Comparison of ENCODE assay signal across 1 cellular context in genomic region chr6:42987533-42988451, GRCh38.
TF ChIP-seq lines count a peak whose summit lies in the region.

No MANE protein-coding gene starts in this region.

TF ChIP-seq in K562, 482 proteins besides CTCF, POLR2A, EP300 and RAD21 (continued from another document and continues in another):
- TF ChIP-seq, protein P1, sequence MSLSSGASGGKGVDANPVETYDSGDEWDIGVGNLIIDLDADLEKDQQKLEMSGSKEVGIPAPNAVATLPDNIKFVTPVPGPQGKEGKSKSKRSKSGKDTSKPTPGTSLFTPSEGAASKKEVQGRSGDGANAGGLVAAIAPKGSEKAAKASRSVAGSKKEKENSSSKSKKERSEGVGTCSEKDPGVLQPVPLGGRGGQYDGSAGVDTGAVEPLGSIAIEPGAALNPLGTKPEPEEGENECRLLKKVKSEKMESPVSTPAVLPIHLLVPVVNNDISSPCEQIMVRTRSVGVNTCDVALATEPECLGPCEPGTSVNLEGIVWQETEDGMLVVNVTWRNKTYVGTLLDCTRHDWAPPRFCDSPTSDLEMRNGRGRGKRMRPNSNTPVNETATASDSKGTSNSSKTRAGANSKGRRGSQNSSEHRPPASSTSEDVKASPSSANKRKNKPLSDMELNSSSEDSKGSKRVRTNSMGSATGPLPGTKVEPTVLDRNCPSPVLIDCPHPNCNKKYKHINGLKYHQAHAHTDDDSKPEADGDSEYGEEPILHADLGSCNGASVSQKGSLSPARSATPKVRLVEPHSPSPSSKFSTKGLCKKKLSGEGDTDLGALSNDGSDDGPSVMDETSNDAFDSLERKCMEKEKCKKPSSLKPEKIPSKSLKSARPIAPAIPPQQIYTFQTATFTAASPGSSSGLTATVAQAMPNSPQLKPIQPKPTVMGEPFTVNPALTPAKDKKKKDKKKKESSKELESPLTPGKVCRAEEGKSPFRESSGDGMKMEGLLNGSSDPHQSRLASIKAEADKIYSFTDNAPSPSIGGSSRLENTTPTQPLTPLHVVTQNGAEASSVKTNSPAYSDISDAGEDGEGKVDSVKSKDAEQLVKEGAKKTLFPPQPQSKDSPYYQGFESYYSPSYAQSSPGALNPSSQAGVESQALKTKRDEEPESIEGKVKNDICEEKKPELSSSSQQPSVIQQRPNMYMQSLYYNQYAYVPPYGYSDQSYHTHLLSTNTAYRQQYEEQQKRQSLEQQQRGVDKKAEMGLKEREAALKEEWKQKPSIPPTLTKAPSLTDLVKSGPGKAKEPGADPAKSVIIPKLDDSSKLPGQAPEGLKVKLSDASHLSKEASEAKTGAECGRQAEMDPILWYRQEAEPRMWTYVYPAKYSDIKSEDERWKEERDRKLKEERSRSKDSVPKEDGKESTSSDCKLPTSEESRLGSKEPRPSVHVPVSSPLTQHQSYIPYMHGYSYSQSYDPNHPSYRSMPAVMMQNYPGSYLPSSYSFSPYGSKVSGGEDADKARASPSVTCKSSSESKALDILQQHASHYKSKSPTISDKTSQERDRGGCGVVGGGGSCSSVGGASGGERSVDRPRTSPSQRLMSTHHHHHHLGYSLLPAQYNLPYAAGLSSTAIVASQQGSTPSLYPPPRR (CRISPR knock-in tag; IDR thresholded peaks at IDR 0.05; ENCODE audit: borderline replicate concordance), result 0 out of 2 replicates have a peak, but pooled peaks have one; percentile 27
- no peak for TF ChIP-seq KHSRP (IDR thresholded peaks at IDR 0.05)
- TF ChIP-seq, protein P2, sequence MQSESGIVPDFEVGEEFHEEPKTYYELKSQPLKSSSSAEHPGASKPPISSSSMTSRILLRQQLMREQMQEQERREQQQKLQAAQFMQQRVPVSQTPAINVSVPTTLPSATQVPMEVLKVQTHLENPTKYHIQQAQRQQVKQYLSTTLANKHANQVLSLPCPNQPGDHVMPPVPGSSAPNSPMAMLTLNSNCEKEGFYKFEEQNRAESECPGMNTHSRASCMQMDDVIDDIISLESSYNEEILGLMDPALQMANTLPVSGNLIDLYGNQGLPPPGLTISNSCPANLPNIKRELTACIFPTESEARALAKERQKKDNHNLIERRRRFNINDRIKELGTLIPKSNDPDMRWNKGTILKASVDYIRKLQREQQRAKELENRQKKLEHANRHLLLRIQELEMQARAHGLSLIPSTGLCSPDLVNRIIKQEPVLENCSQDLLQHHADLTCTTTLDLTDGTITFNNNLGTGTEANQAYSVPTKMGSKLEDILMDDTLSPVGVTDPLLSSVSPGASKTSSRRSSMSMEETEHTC (IDR thresholded peaks at IDR 0.05), result no peak
- TF ChIP-seq ZNF76 (CRISPR knock-in tag; IDR thresholded peaks at IDR 0.05; ENCODE audit: borderline replicate concordance), result no peak
- TF ChIP-seq TEAD4 (IDR thresholded peaks at IDR 0.05; ENCODE audit: low read length), result no peak
- TF ChIP-seq TEAD4 (CRISPR knock-in tag; IDR thresholded peaks at IDR 0.05; ENCODE audit: borderline replicate concordance), result no peak
- TF ChIP-seq VEZF1 (CRISPR knock-in tag; IDR thresholded peaks at IDR 0.05), result peak; percentile 50; the same call in 1 of the 2 replicates
- no peak for TF ChIP-seq ZNF695 (CRISPR knock-in tag; IDR thresholded peaks at IDR 0.05)
- TF ChIP-seq, protein P3, sequence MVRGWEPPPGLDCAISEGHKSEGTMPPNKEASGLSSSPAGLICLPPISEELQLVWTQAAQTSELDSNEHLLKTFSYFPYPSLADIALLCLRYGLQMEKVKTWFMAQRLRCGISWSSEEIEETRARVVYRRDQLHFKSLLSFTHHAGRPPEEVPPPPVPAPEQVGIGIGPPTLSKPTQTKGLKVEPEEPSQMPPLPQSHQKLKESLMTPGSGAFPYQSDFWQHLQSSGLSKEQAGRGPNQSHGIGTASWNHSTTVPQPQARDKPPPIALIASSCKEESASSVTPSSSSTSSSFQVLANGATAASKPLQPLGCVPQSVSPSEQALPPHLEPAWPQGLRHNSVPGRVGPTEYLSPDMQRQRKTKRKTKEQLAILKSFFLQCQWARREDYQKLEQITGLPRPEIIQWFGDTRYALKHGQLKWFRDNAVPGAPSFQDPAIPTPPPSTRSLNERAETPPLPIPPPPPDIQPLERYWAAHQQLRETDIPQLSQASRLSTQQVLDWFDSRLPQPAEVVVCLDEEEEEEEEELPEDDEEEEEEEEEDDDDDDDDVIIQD (CRISPR knock-in tag; IDR thresholded peaks at IDR 0.05), result no peak
- no peak for TF ChIP-seq RBM34 (IDR thresholded peaks at IDR 0.05; ENCODE audit: borderline replicate concordance, insufficient read depth, low read length)
- TF ChIP-seq CBFA2T3 (IDR thresholded peaks at IDR 0.05), result peak; percentile 32; the same call in 1 of the 2 replicates
- TF ChIP-seq ARNT (IDR thresholded peaks at IDR 0.05), result no peak
- TF ChIP-seq, protein P4, sequence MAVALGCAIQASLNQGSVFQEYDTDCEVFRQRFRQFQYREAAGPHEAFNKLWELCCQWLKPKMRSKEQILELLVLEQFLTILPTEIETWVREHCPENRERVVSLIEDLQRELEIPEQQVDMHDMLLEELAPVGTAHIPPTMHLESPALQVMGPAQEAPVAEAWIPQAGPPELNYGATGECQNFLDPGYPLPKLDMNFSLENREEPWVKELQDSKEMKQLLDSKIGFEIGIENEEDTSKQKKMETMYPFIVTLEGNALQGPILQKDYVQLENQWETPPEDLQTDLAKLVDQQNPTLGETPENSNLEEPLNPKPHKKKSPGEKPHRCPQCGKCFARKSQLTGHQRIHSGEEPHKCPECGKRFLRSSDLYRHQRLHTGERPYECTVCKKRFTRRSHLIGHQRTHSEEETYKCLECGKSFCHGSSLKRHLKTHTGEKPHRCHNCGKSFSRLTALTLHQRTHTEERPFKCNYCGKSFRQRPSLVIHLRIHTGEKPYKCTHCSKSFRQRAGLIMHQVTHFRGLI (CRISPR knock-in tag; IDR thresholded peaks at IDR 0.05), result no peak
- no peak for TF ChIP-seq MCM3 (IDR thresholded peaks at IDR 0.05)
- no peak for TF ChIP-seq ZNF77 (CRISPR knock-in tag; IDR thresholded peaks at IDR 0.05)
- no peak for TF ChIP-seq ZNF766 (CRISPR knock-in tag; conservative IDR thresholded peaks at IDR 0.05)
- TF ChIP-seq FIP1L1 (IDR thresholded peaks at IDR 0.05; ENCODE audit: low read depth, low read length, poor library complexity, severe bottlenecking), result no peak
- TF ChIP-seq CREM (IDR thresholded peaks at IDR 0.05; ENCODE audit: low read depth), result peak; percentile 37
- peak; percentile 88 for TF ChIP-seq ZKSCAN8 (CRISPR knock-in tag; IDR thresholded peaks at IDR 0.05)
- TF ChIP-seq, protein P5, sequence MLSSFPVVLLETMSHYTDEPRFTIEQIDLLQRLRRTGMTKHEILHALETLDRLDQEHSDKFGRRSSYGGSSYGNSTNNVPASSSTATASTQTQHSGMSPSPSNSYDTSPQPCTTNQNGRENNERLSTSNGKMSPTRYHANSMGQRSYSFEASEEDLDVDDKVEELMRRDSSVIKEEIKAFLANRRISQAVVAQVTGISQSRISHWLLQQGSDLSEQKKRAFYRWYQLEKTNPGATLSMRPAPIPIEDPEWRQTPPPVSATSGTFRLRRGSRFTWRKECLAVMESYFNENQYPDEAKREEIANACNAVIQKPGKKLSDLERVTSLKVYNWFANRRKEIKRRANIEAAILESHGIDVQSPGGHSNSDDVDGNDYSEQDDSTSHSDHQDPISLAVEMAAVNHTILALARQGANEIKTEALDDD (IDR thresholded peaks at IDR 0.05), result no peak
- no peak for TF ChIP-seq ZNF79 (CRISPR knock-in tag; IDR thresholded peaks at IDR 0.05; ENCODE audit: low read depth)
- no peak for TF ChIP-seq CTCFL (IDR thresholded peaks at IDR 0.05; ENCODE audit: borderline replicate concordance, insufficient read depth, low read depth, low read length, poor library complexity, severe bottlenecking)
- no peak for TF ChIP-seq ETS1 (conservative IDR thresholded peaks at IDR 0.05; ENCODE audit: control insufficient read depth, low read depth, low read length)
- no peak for TF ChIP-seq NCOA2 (IDR thresholded peaks at IDR 0.05; ENCODE audit: partially characterized antibody in 2 of 2)
- peak; percentile 13; the same call in 1 of the 2 replicates for TF ChIP-seq BHLHE40 (IDR thresholded peaks at IDR 0.05; ENCODE audit: low read length)
- peak; percentile 38; the same call in 1 of the 2 replicates for TF ChIP-seq CXXC5 (CRISPR knock-in tag; IDR thresholded peaks at IDR 0.05)
- TF ChIP-seq ZBTB9 (CRISPR knock-in tag; IDR thresholded peaks at IDR 0.05), result no peak
- TF ChIP-seq ETV6 (IDR thresholded peaks at IDR 0.05; ENCODE audit: borderline replicate concordance in 1 of 2, low read depth in 2 of 2, low read length in 1 of 2), result no peak
- TF ChIP-seq ETV6 (CRISPR knock-in tag; IDR thresholded peaks at IDR 0.05; ENCODE audit: borderline replicate concordance), result no peak
- no peak for TF ChIP-seq HEY1 (CRISPR knock-in tag; IDR thresholded peaks at IDR 0.05; ENCODE audit: borderline replicate concordance)
- TF ChIP-seq TEAD1 (CRISPR knock-in tag; IDR thresholded peaks at IDR 0.05), result no peak
- TF ChIP-seq ZFP36 (IDR thresholded peaks at IDR 0.05; ENCODE audit: low read depth, low read length, partially characterized antibody), result peak; percentile 25
- TF ChIP-seq RBBP5 (IDR thresholded peaks at IDR 0.05; ENCODE audit: borderline replicate concordance, insufficient read depth, low read length, poor library complexity, severe bottlenecking), result peak; percentile 39
- no peak for TF ChIP-seq ZNF239 (CRISPR knock-in tag; IDR thresholded peaks at IDR 0.05)
- TF ChIP-seq POLR3A (IDR thresholded peaks at IDR 0.05; ENCODE audit: borderline replicate concordance, extremely low read depth, insufficient read depth, insufficient read length), result no peak
- no peak for TF ChIP-seq ZNF23 (CRISPR knock-in tag; IDR thresholded peaks at IDR 0.05)
- TF ChIP-seq TARDBP (IDR thresholded peaks at IDR 0.05), result no peak
- no peak for TF ChIP-seq MEF2A (IDR thresholded peaks at IDR 0.05; ENCODE audit: control insufficient read depth, low read depth, low read length)
- no peak for TF ChIP-seq COPS2 (conservative IDR thresholded peaks at IDR 0.05)
- no peak for TF ChIP-seq CSDE1 (IDR thresholded peaks at IDR 0.05)
- TF ChIP-seq ZNF175 (CRISPR knock-in tag; IDR thresholded peaks at IDR 0.05; ENCODE audit: low read depth), result no peak
- TF ChIP-seq ELF1 (tag; IDR thresholded peaks at IDR 0.05), result no peak
- no peak for TF ChIP-seq ZNF274 (IDR thresholded peaks at IDR 0.05; ENCODE audit: borderline replicate concordance, low read depth, low read length)
- TF ChIP-seq ZNF785 (CRISPR knock-in tag; IDR thresholded peaks at IDR 0.05), result no peak
- no peak for TF ChIP-seq PHTF2 (CRISPR knock-in tag; IDR thresholded peaks at IDR 0.05)
- no peak for TF ChIP-seq SMC3 (conservative IDR thresholded peaks at IDR 0.05; ENCODE audit: insufficient read depth, low read depth, low read length)
- TF ChIP-seq ZNF444 (CRISPR knock-in tag; IDR thresholded peaks at IDR 0.05), result no peak
- TF ChIP-seq CCNT2 (IDR thresholded peaks at IDR 0.05; ENCODE audit: borderline replicate concordance, extremely low read depth, insufficient read length, low read depth, low read length), result no peak
- peak; percentile 52 for TF ChIP-seq CEBPG (CRISPR knock-in tag; IDR thresholded peaks at IDR 0.05)
- TF ChIP-seq CEBPG (tag; conservative IDR thresholded peaks at IDR 0.05 in 1 of 2, IDR thresholded peaks at IDR 0.05 in 1 of 2), result peak; percentile 51 to 83; a peak in 3 of 4 replicates
- TF ChIP-seq FOXK2 (conservative IDR thresholded peaks at IDR 0.05 in 1 of 2, IDR thresholded peaks at IDR 0.05 in 1 of 2; ENCODE audit: low read depth in 2 of 2), result peak; percentile 92
